ENCODE assay signal across 10 cellular contexts in the genomic region with DNA sequence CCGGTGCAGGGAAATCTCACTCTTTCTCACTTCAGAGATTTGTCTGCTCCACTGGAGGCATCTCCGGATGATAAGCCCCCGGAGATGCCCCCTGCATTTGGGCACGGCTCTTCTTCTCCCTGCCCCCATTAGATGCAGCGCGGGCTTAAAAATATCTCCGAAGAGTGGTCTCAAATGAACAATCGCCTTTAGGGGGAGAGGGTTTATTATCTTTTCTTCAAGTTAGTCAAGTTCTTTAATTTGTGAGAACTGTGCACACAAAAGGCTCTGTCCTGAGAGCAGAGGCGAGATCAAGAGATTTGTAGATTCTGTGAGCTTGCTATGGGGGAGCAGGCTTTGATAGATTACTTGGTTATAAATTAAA. TPM values are rescaled to one million over a fixed set of nuclear protein-coding genes. Genes with fewer than 3 reads are reported as not detected.
DNase-seq lines count a peak whose midpoint lies in the region; ATAC-seq and TF ChIP-seq lines count a peak whose summit lies in the region.
"Had no signal": no experiment of that assay in that cellular context is flagged by ENCODE, and none has a peak within 500 bp of the region (broad histone marks: within the 10 kb centered on the region; RNA-seq: fewer than 3 reads in every experiment).

No MANE protein-coding gene starts in this region.

- DNase-seq in HFF-Myc (ENCODE audit: extremely low read depth, low read depth) (no peak), dorsolateral prefrontal cortex (no peak), SW 1271 (lab: John Stamatoyannopoulos, UW) (no peak), HCEC 1CT (no peak)
- DNase-seq in natural killer cell treated with Interleukin-12 subunit alpha and Interleukin-12 subunit beta and Interleukin-15 and Interleukin-18, amount 100 ng/mL, for 72 hours (ENCODE audit: low spot score), result no peak
- DNase-seq: NK-92 treated with Interleukin-12 subunit alpha and Interleukin-12 subunit beta, amount 100 ng/mL, for 24 hours; stimulated activated CD4-positive, alpha-beta T cell treated with anti-CD3 and anti-CD28 coated beads, Interleukin-12 subunit alpha, Interleukin-12 subunit beta, amount 100 ng/mL, for 4 hours had no signal

- H3K27me3 Mint-ChIP-seq in natural killer cell treated with Interleukin-12 subunit alpha and Interleukin-12 subunit beta and Interleukin-15 and Interleukin-18, amount 100 ng/mL, for 72 hours, result peaks cover 18 to 22% of the 10 kb centered on the region in 2 donors

- intact Hi-C loops in dorsolateral prefrontal cortex (cut with DNase I), result no loop called here

- peaks cover 0 to 4% of the 10 kb centered on the region in 2 donors for H3K4me1 Mint-ChIP-seq in natural killer cell treated with Interleukin-12 subunit alpha and Interleukin-12 subunit beta and Interleukin-15 and Interleukin-18, amount 100 ng/mL, for 72 hours (ENCODE audit: low read depth in 2 of 2)

- H3K27me3 ChIP-seq in ACC112 (ENCODE audit: insufficient read depth, low read length), result peaks cover 4% of the 10 kb centered on the region; the same call in 1 of the 2 replicates
- H3K27me3 ChIP-seq in dorsolateral prefrontal cortex, result peaks cover 0 to 50% (median 35%) of the 10 kb centered on the region in 45 donors

- no peak overlapping the region for H3K27ac Mint-ChIP-seq in natural killer cell treated with Interleukin-12 subunit alpha and Interleukin-12 subunit beta and Interleukin-15 and Interleukin-18, amount 100 ng/mL, for 72 hours

- no peak for ATAC-seq in natural killer cell treated with Interleukin-12 subunit alpha and Interleukin-12 subunit beta and Interleukin-15 and Interleukin-18, amount 100 ng/mL, for 72 hours
- ATAC-seq in GM19463 (IDR thresholded peaks at IDR 0.05; ENCODE audit: unreplicated experiment), result no peak
- ATAC-seq in HG02763 (IDR thresholded peaks at IDR 0.05; ENCODE audit: unreplicated experiment), result no peak

- TF ChIP-seq CTCF in HFF-Myc (IDR thresholded peaks at IDR 0.05; ENCODE audit: low read depth, low read length, missing control alignments), result no peak
- TF ChIP-seq CTCF in dorsolateral prefrontal cortex (IDR thresholded peaks at IDR 0.05 in 54 of 56, conservative IDR thresholded peaks at IDR 0.05 in 2 of 56; ENCODE audit: low read depth in 1 of 56, partially characterized antibody in 56 of 56), result no peak

- H3K4me1 ChIP-seq in ACC112 (ENCODE audit: control insufficient read depth, insufficient read depth, low read length, unreplicated experiment), result peaks cover 5% of the 10 kb centered on the region

- peak overlapping the region; percentile 58 for H3K4me3 Mint-ChIP-seq in natural killer cell treated with Interleukin-12 subunit alpha and Interleukin-12 subunit beta and Interleukin-15 and Interleukin-18, amount 100 ng/mL, for 72 hours

- no peaks in the 10 kb centered on the region for H3K9me3 Mint-ChIP-seq in natural killer cell treated with Interleukin-12 subunit alpha and Interleukin-12 subunit beta and Interleukin-15 and Interleukin-18, amount 100 ng/mL, for 72 hours

- H3K4me3 ChIP-seq in ACC112 (ENCODE audit: low read depth, low read length) (peak overlapping the region; percentile 91), HFF-Myc (replicated peaks; ENCODE audit: low read depth, low read length) (peak overlapping the region; percentile 58), dorsolateral prefrontal cortex (peak overlapping the region; percentile 51 to 84 (median 73))

- peaks cover 6% of the 10 kb centered on the region for H3K79me2 ChIP-seq in ACC112 (ENCODE audit: control insufficient read depth, insufficient read depth, low read length, unreplicated experiment)

- peak overlapping the region; percentile 81 for H2AFZ ChIP-seq in ACC112 (ENCODE audit: low read length, unreplicated experiment)

- H3K27ac ChIP-seq in ACC112 (ENCODE audit: low read depth, low read length) (no peak overlapping the region), dorsolateral prefrontal cortex (peak overlapping the region in 23 of 59 donors; percentile 20 to 69 (median 48))

- H3K36me3 ChIP-seq in ACC112 (ENCODE audit: insufficient read depth, low read length), result no peaks in the 10 kb centered on the region

- H3K36me3 Mint-ChIP-seq in natural killer cell treated with Interleukin-12 subunit alpha and Interleukin-12 subunit beta and Interleukin-15 and Interleukin-18, amount 100 ng/mL, for 72 hours, result no peaks in the 10 kb centered on the region

RNA-seq across cellular contexts. Expression of gene PRTG, which starts 0.6 kb away (rescaled TPM):
- 1 to 10 TPM in 118 of 120 experiments, under 1 TPM in 2; 0.94 to 7.0 (median 2.4) TPM for total RNA-seq in dorsolateral prefrontal cortex
- not detected for total RNA-seq in natural killer cell treated with Interleukin-12 subunit alpha and Interleukin-12 subunit beta and Interleukin-15 and Interleukin-18, amount 100 ng/mL, for 72 hours
